ENCODE assay signal across 8 cellular contexts in the genomic region with DNA sequence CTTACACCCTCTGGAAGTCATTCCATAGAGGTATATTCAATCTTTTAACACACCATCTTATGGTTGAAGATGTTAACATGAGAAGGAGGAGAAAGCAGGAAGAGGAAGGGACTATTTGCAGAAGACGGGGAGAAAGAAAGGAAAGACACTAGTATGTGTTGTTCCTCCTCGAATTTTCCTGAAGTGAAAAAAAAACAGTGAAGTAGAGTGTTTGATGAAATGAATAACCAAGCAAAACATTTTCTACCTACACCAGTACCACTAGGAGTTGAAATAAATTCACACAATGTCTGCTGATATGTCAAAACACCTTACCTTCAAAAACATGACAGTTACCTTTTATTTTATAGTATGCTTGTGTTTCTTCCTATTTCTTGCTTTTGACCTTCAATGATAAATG. TPM values are rescaled to one million over a fixed set of nuclear protein-coding genes. Genes with fewer than 3 reads are reported as not detected.
DNase-seq lines count a peak whose midpoint lies in the region; TF ChIP-seq lines count a peak whose summit lies in the region.

No MANE protein-coding gene starts in this region.

- DNase-seq in cardiac muscle cell (ENCODE audit: low read depth in 1 of 2, low spot score in 1 of 2) (no peak), cardiac septum (ENCODE audit: low spot score) (no peak), tibial artery (no peak), retina (no peak), NCI-H2081 (lab: John Stamatoyannopoulos, UW) (no peak), GM10248 (ENCODE audit: extremely low spot score) (no peak)

- H3K4me3 ChIP-seq in cardiac muscle cell: peak overlapping the region; percentile 83
- H3K4me3 ChIP-seq in iPS-20b (ENCODE audit: low read length): peak overlapping the region; percentile 90
- peak overlapping the region; percentile 67 to 96 for H3K4me3 ChIP-seq in tibial artery

- POLR2A ChIA-PET in GM10248 (lab: Yijun Ruan, JAX): no interaction called here

- peak overlapping the region; percentile 98 for H3K27ac Mint-ChIP-seq in activated naive CD8-positive, alpha-beta T cell

- no peaks in the 10 kb centered on the region for H3K27me3 ChIP-seq in cardiac muscle cell
- no peaks in the 10 kb centered on the region for H3K27me3 ChIP-seq in iPS-20b (ENCODE audit: insufficient read depth, low read length)
- no peaks in the 10 kb centered on the region for H3K27me3 ChIP-seq in tibial artery

- TF ChIP-seq CTCF in cardiac muscle cell (IDR thresholded peaks at IDR 0.05; ENCODE audit: low read depth, low read length) (no peak), tibial artery (IDR thresholded peaks at IDR 0.05) (no peak), GM10248 (IDR thresholded peaks at IDR 0.05; ENCODE audit: control extremely low read depth, extremely low read depth, low read depth, missing control alignments) (no peak)

- intact Hi-C loops in cardiac septum (cut with DNase I): loop anchor here (5.0 to 10.0 kb wide), 3 partner anchors 125 to 337 kb away; a partner anchor contains a TSS
- intact Hi-C loops in tibial artery (cut with DNase I; ENCODE audit: low total_unique reads): no loop called here

- peak overlapping the region; percentile 97 for H3K4me3 Mint-ChIP-seq in activated naive CD8-positive, alpha-beta T cell

- H3K9me3 Mint-ChIP-seq in activated naive CD8-positive, alpha-beta T cell (ENCODE audit: low read depth): no peaks in the 10 kb centered on the region

- H3K4me1 ChIP-seq in cardiac muscle cell (ENCODE audit: low read depth) (peaks cover 23% of the 10 kb centered on the region), iPS-20b (ENCODE audit: insufficient read depth, low read length) (peaks cover 22% of the 10 kb centered on the region; the same call in 1 of the 2 replicates), tibial artery (peaks cover 0 to 48% (median 12%) of the 10 kb centered on the region in 4 donors)

- peak overlapping the region; percentile 98; the same call in 1 of the 2 replicates for H3K9ac ChIP-seq in iPS-20b (ENCODE audit: low read depth, low read length)

- H3K36me3 Mint-ChIP-seq in activated naive CD8-positive, alpha-beta T cell: peaks cover 21% of the 10 kb centered on the region

- H3K4me1 Mint-ChIP-seq in activated naive CD8-positive, alpha-beta T cell (ENCODE audit: low read depth): peaks cover 55% of the 10 kb centered on the region

- H3K27ac ChIP-seq in cardiac muscle cell (peak overlapping the region; percentile 99), iPS-20b (ENCODE audit: low read length) (peak overlapping the region; percentile 73), tibial artery (peak overlapping the region; percentile 91 to 97)

- no peaks in the 10 kb centered on the region for H3K9me3 ChIP-seq in cardiac muscle cell (ENCODE audit: low read depth)
- no peaks in the 10 kb centered on the region for H3K9me3 ChIP-seq in iPS-20b (ENCODE audit: insufficient read depth, low read depth, low read length)
- no peaks in the 10 kb centered on the region for H3K9me3 ChIP-seq in tibial artery

- H3K36me3 ChIP-seq in cardiac muscle cell (no peaks in the 10 kb centered on the region), iPS-20b (ENCODE audit: insufficient read depth, low read depth, low read length) (peaks cover 42% of the 10 kb centered on the region), tibial artery (peaks cover 10 to 29% (median 26%) of the 10 kb centered on the region in 3 donors)

- no peaks in the 10 kb centered on the region for H3K27me3 Mint-ChIP-seq in activated naive CD8-positive, alpha-beta T cell

- CTCF ChIA-PET in GM10248 (lab: Yijun Ruan, JAX): no interaction called here

RNA-seq across cellular contexts. Expression of a gene that starts 1.4 kb away (rescaled TPM):
- total RNA-seq in cardiac muscle cell: 88.2 and 113 TPM in 2 replicates
- 77.6 and 98.8 TPM in 2 replicates for polyA plus RNA-seq in cardiac muscle cell
- 44.0 TPM for total RNA-seq in cardiac septum
